In genomic region chr20:32189691-32190607, GRCh38 we compare ENCODE assay signal across 8 cellular contexts. TPM values are rescaled to one million over a fixed set of nuclear protein-coding genes. Genes with fewer than 3 reads are reported as not detected.
A peak's percentile ranks its signal among the peaks of the same experiment; 100 is the strongest.
DNase-seq lines count a peak whose midpoint lies in the region; ATAC-seq and TF ChIP-seq lines count a peak whose summit lies in the region.

No MANE protein-coding gene starts in this region.

- DNase-seq in GM23248 (peak; percentile 73), islet precursor cell (peak; percentile 72), spleen (peak; percentile 81), NCI-H226 (no peak), MG63 (no peak)
- DNase-seq in T-helper 2 cell treated with Interferon-gamma antibody and Interleukin-4, amounts not matched to agents 5 μg/mL and 100 μg/mL, for 36 hours (ENCODE audit: low spot score) = peak; percentile 35
- DNase-seq in central memory CD4-positive, alpha-beta T cell = peak; percentile 37

- H3K27me3 Mint-ChIP-seq in T-helper 2 cell treated with Interferon-gamma antibody and Interleukin-4, amounts not matched to agents 5 μg/mL and 100 μg/mL, for 36 hours (ENCODE audit: low read depth) = no peaks in the 10 kb centered on the region

- H3K36me3 ChIP-seq in GM23248 (ENCODE audit: low read depth) (no peaks in the 10 kb centered on the region), spleen (peaks cover 0 to 34% (median 6%) of the 10 kb centered on the region in 6 donors), MG63 (peaks cover 3% of the 10 kb centered on the region; the same call in 1 of the 2 replicates)

- H3K27ac Mint-ChIP-seq in T-helper 2 cell treated with Interferon-gamma antibody and Interleukin-4, amounts not matched to agents 5 μg/mL and 100 μg/mL, for 36 hours = peak overlapping the region; percentile 53

- H3K79me2 ChIP-seq in GM23248 (ENCODE audit: insufficient read depth) = no peaks in the 10 kb centered on the region

- no peak for TF ChIP-seq POLR2A in spleen (IDR thresholded peaks at IDR 0.05)

- in situ Hi-C loops in GM23248 (cut with MboI) = no loop called here

- intact Hi-C loops in spleen (cut with DNase I; ENCODE audit: low total_unique reads) = no loop called here

- H3K4me1 ChIP-seq in GM23248 (ENCODE audit: insufficient read depth) (peaks cover 5% of the 10 kb centered on the region), spleen (peaks cover 7 to 61% (median 43%) of the 10 kb centered on the region in 6 donors)

- no peak for ATAC-seq in GM21528 (IDR thresholded peaks at IDR 0.05; ENCODE audit: low FRiP score, unreplicated experiment)

- peaks cover 3% of the 10 kb centered on the region for H3K4me1 Mint-ChIP-seq in T-helper 2 cell treated with Interferon-gamma antibody and Interleukin-4, amounts not matched to agents 5 μg/mL and 100 μg/mL, for 36 hours (ENCODE audit: low read depth)

- H3K27ac ChIP-seq in GM23248 (peak overlapping the region; percentile 39), spleen (peak overlapping the region; percentile 42 to 77 (median 66))

- H3K27me3 ChIP-seq in GM23248 (replicated peaks; ENCODE audit: insufficient read depth) (no peaks in the 10 kb centered on the region), spleen (replicated peaks in 1 of 7) (peaks cover 0 to 7% (median 0%) of the 10 kb centered on the region in 7 donors), MG63 (no peaks in the 10 kb centered on the region)

- WGBS in GM23248 (ENCODE audit: low coverage in 1 of 2, low lambda C conversion rate in 2 of 2, missing lambda C conversion rate in 2 of 2), 2 experiments = 4 to 6% methylated on average over 63 to 83 of the region's 88 CpGs
- WGBS in spleen, 5 donors = 7 to 23% (median 10%) methylated on average over 25 to 88 of the region's 88 CpGs

- no peaks in the 10 kb centered on the region for H4K20me1 ChIP-seq in GM23248 (ENCODE audit: insufficient read depth)

- peak overlapping the region; percentile 88 for H2AFZ ChIP-seq in GM23248

- H3K4me2 ChIP-seq in GM23248 (ENCODE audit: unreplicated experiment) = peak overlapping the region; percentile 80

- no peaks in the 10 kb centered on the region for H3K9me2 ChIP-seq in GM23248 (ENCODE audit: insufficient read depth)

- peaks cover 27% of the 10 kb centered on the region for H3F3A ChIP-seq in GM23248 (ENCODE audit: insufficient read depth)

- H3K9ac ChIP-seq in GM23248 = peak overlapping the region; percentile 87

- TF ChIP-seq CTCF in spleen (IDR thresholded peaks at IDR 0.05 in 8 of 11, conservative IDR thresholded peaks at IDR 0.05 in 3 of 11) = no peak

- H3K4me3 ChIP-seq in GM23248 = peak overlapping the region; percentile 77
- peak overlapping the region; percentile 29 to 78 (median 48) for H3K4me3 ChIP-seq in spleen
- H3K4me3 ChIP-seq in MG63 = no peak overlapping the region

- peaks cover 15% of the 10 kb centered on the region for H3K36me3 Mint-ChIP-seq in T-helper 2 cell treated with Interferon-gamma antibody and Interleukin-4, amounts not matched to agents 5 μg/mL and 100 μg/mL, for 36 hours (ENCODE audit: low read depth)

- no peaks in the 10 kb centered on the region for H3K9me3 Mint-ChIP-seq in T-helper 2 cell treated with Interferon-gamma antibody and Interleukin-4, amounts not matched to agents 5 μg/mL and 100 μg/mL, for 36 hours

- H3K9me3 ChIP-seq in GM23248 (ENCODE audit: low read depth) = no peaks in the 10 kb centered on the region
- no peaks in the 10 kb centered on the region for H3K9me3 ChIP-seq in spleen
- no peaks in the 10 kb centered on the region for H3K9me3 ChIP-seq in MG63

- H3K4me3 Mint-ChIP-seq in T-helper 2 cell treated with Interferon-gamma antibody and Interleukin-4, amounts not matched to agents 5 μg/mL and 100 μg/mL, for 36 hours = peak overlapping the region; percentile 72

RNA-seq across cellular contexts. Expression of gene PLAGL2, which starts 17.6 kb away (rescaled TPM):
- total RNA-seq in GM23248 (2014; rRNA removed; shearing (Covaris generic)) = 2.1 and 4.2 TPM in 2 replicates
- polyA plus RNA-seq in GM23248 (2016; fragmentation: Nextera tagmentation; extraction: Ambion mirVana) = 3.7 and 4.1 TPM in 2 replicates
- total RNA-seq in spleen = 10 to 100 TPM; 11.9 to 16.6 (median 12.5) TPM
- 1 to 10 TPM; 2.2 to 4.0 (median 2.2) TPM for polyA plus RNA-seq in spleen
- total RNA-seq in MG63 (2014; rRNA removed; shearing (Covaris generic); ENCODE audit: low replicate concordance) = 0.40 and 0.49 TPM in 2 replicates

RNA-seq across cellular contexts. Expression of gene POFUT1, which starts 17.7 kb away (rescaled TPM):
- 54.1 and 78.4 TPM in 2 replicates for total RNA-seq in GM23248 (2014; rRNA removed; shearing (Covaris generic))
- polyA plus RNA-seq in GM23248 (2016; fragmentation: Nextera tagmentation; extraction: Ambion mirVana) (32.5 and 35.4 TPM in 2 replicates), spleen (1 to 10 TPM; 3.8 to 7.5 (median 4.7) TPM)
- 10 to 100 TPM; 19.5 to 26.3 (median 21.5) TPM for total RNA-seq in spleen
- total RNA-seq in MG63 (2014; rRNA removed; shearing (Covaris generic); ENCODE audit: low replicate concordance) = 42.7 and 56.6 TPM in 2 replicates

Comparison
In these comparisons a context has a peak if more than half of its experiments do, and no peak if none do; other contexts are left out.
1. DNase-seq: peak in GM23248 (single experiment), T-helper 2 cell treated with Interferon-gamma antibody and Interleukin-4, amounts not matched to agents 5 μg/mL and 100 μg/mL, for 36 hours (single experiment), central memory CD4-positive, alpha-beta T cell (single experiment), islet precursor cell (single experiment) and spleen (single experiment); none in NCI-H226 (single experiment) and MG63 (single experiment).